14 cellular contexts compared by ENCODE assay signal in the genomic region with DNA sequence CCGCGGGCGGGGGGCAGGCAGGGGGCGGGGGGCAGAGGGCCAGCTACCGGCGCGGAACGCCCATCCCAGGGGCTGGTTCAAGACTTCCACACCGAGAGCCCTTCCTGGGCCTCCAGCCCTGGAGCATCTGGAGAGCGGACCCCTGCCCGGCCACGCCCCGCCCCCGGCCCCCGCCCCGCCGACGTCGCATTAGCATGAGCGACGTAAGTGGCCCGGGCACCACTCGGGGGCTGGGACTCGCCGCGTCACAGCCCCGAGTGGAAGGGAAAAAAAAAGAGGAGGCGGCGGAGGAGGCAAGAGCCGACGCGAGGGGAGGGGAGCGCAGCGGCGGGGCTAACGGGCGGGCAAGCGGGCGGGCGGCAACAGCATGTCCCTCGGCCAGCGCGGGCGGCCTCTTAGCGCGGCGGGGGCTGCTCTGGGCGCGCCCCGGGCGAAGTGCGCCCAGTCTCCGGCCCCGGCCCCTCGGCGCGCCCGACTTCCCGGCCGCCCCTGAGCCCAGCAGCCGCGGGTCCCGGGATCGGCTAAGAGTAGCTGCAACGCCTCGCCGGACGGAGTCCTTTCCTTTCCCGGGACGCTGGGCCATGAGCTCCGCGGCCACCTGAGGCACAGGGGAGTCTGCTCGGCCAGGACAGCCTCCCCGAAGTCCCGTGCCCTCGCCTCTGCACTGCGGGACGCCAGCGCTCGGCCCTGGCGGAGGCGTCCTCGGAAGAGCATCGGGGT. TPM values are rescaled to one million over a fixed set of nuclear protein-coding genes. Genes with fewer than 3 reads are reported as not detected.
DNase-seq lines count a peak whose midpoint lies in the region; ATAC-seq and TF ChIP-seq lines count a peak whose summit lies in the region.
"Had no signal": no experiment of that assay in that cellular context is flagged by ENCODE, and none has a peak within 500 bp of the region (broad histone marks: within the 10 kb centered on the region; RNA-seq: fewer than 3 reads in every experiment).

Gene SLC18A3, plus strand, starts transcription at position 296 of the 720 bp plus-strand sequence. CDS start 431 bp downstream, outside the sequence.

- no peak for ATAC-seq in heart left ventricle
- peak; percentile 23 for ATAC-seq in SK-N-SH treated with all-trans-retinoic acid at 6 μM for 48 hours
- ATAC-seq in HG02840 (IDR thresholded peaks at IDR 0.05; ENCODE audit: low FRiP score, unreplicated experiment) = no peak
- no peak for ATAC-seq in HG02642 (IDR thresholded peaks at IDR 0.05; ENCODE audit: poor library complexity, unreplicated experiment)
- ATAC-seq: lower lobe of right lung had no signal

- no peak within 1 kb of the TSS for H2BK15ac ChIP-seq in mesenchymal stem cell (ENCODE audit: low read depth, poor library complexity, severe bottlenecking)

- H3K9ac ChIP-seq in mesenchymal stem cell (ENCODE audit: low read length) = no peak within 1 kb of the TSS
- H3K9ac ChIP-seq: BLaER1 treated with 17β-estradiol and CSF1 and Interleukin-3, amounts not matched to agents 10 nM and 100 nM had no signal

- intact Hi-C loops in cardiac septum (cut with DNase I) (no loop called here), heart left ventricle (cut with DNase I) (no loop called here)

- H2BK5ac ChIP-seq in mesenchymal stem cell (ENCODE audit: low read depth, low read length, poor library complexity, severe bottlenecking) = no peak within 1 kb of the TSS

- no peak within 1 kb of the TSS for H2BK12ac ChIP-seq in mesenchymal stem cell (ENCODE audit: low read length in 2 of 2)

- H3K36me3 ChIP-seq in heart left ventricle = no peaks in the 10 kb centered on the region
- H3K36me3 ChIP-seq in mesenchymal stem cell (ENCODE audit: control insufficient read depth in 1 of 2, insufficient read depth in 2 of 2, low read depth in 1 of 2, low read length in 2 of 2) = peaks cover 0 to 5% of the 10 kb centered on the region in 2 experiments
- no peaks in the 10 kb centered on the region for H3K36me3 ChIP-seq in urinary bladder (ENCODE audit: insufficient read depth)
- H3K36me3 ChIP-seq: BLaER1 treated with 17β-estradiol and CSF1 and Interleukin-3, amounts not matched to agents 10 nM and 100 nM; lower lobe of right lung; SJSA1 had no signal

- peak; percentile 65 for DNase-seq in cardiac septum (ENCODE audit: low spot score)
- no peak for DNase-seq in heart left ventricle
- no peak for DNase-seq in mesenchymal stem cell
- DNase-seq in stimulated activated CD4-positive, alpha-beta T cell treated with anti-CD3 and anti-CD28 coated beads, Interleukin-4, amount 100 ng/mL, for 4 hours = no peak
- DNase-seq: lower lobe of right lung, NCI-H2081 treated with DMSO at 0.1 percent for 48 hours had no signal

- H3K4me3 ChIP-seq in heart left ventricle (peak within 1 kb of the TSS in 4 of 12 donors; percentile 4 to 18 (median 6)), mesenchymal stem cell (ENCODE audit: insufficient read depth in 1 of 2, low read depth in 1 of 2, low read length in 2 of 2) (peak within 1 kb of the TSS in 1 of 2 experiments; percentile 28), urinary bladder (ENCODE audit: low read depth, low read length) (peak within 1 kb of the TSS; percentile 10)
- H3K4me3 ChIP-seq: BLaER1 treated with 17β-estradiol and CSF1 and Interleukin-3, amounts not matched to agents 10 nM and 100 nM; lower lobe of right lung; SJSA1 had no signal

- no peaks in the 10 kb centered on the region for H3K79me1 ChIP-seq in mesenchymal stem cell (replicated peaks; ENCODE audit: low read length, poor library complexity, severe bottlenecking)

- no peak within 1 kb of the TSS for H4K8ac ChIP-seq in mesenchymal stem cell (ENCODE audit: low read length)

- TF ChIP-seq POLR2A in heart left ventricle (IDR thresholded peaks at IDR 0.05) = no peak

- no peak for TF ChIP-seq CTCF in heart left ventricle (IDR thresholded peaks at IDR 0.05)

- no peak within 1 kb of the TSS for H3K18ac ChIP-seq in mesenchymal stem cell (ENCODE audit: low read depth in 1 of 2, low read length in 2 of 2)

- no peak within 1 kb of the TSS for H2BK120ac ChIP-seq in mesenchymal stem cell (ENCODE audit: low read depth, low read length)

- 1% methylated on average over 21 to 84 of the region's 84 CpGs for WGBS in heart left ventricle, 4 donors
- 1% methylated on average over 74 of the region's 84 CpGs for WGBS in mesenchymal stem cell
- WGBS in urinary bladder = under 1% methylated on average over 84 of the region's 84 CpGs

- no peak within 1 kb of the TSS for H4K91ac ChIP-seq in mesenchymal stem cell (ENCODE audit: low read length)

- H3K9me3 ChIP-seq in heart left ventricle = no peaks in the 10 kb centered on the region
- H3K9me3 ChIP-seq in mesenchymal stem cell (ENCODE audit: control insufficient read depth, low read length) = peaks cover 4% of the 10 kb centered on the region
- H3K9me3 ChIP-seq: lower lobe of right lung had no signal

- H3K27me3 ChIP-seq in heart left ventricle = peaks cover 49 to 82% (median 78%) of the 10 kb centered on the region in 9 donors
- H3K27me3 ChIP-seq in mesenchymal stem cell (ENCODE audit: control insufficient read depth in 1 of 2, insufficient read depth in 1 of 2, low read length in 2 of 2) = peaks cover 78 to 83% of the 10 kb centered on the region in 2 experiments

- H2AFZ ChIP-seq in mesenchymal stem cell (ENCODE audit: low read depth, low read length) = no peak within 1 kb of the TSS

- H3K4me1 ChIP-seq in heart left ventricle = peaks cover 0 to 47% (median 5%) of the 10 kb centered on the region in 12 donors
- peaks cover 27% of the 10 kb centered on the region for H3K4me1 ChIP-seq in mesenchymal stem cell (ENCODE audit: control insufficient read depth, insufficient read depth, low read depth, low read length)
- H3K4me1 ChIP-seq in urinary bladder (ENCODE audit: insufficient read depth) = no peaks in the 10 kb centered on the region

- H3K4me2 ChIP-seq in mesenchymal stem cell (ENCODE audit: low read length, poor library complexity, severe bottlenecking) = peak within 1 kb of the TSS; percentile 71
- H3K4me2 ChIP-seq: BLaER1 treated with 17β-estradiol and CSF1 and Interleukin-3, amounts not matched to agents 10 nM and 100 nM had no signal

- H3K14ac ChIP-seq in mesenchymal stem cell (ENCODE audit: low read length in 2 of 2) = no peak within 1 kb of the TSS

- H3K4ac ChIP-seq in mesenchymal stem cell (ENCODE audit: low read depth in 1 of 2, low read length in 2 of 2) = no peak within 1 kb of the TSS

- H3K23ac ChIP-seq in mesenchymal stem cell (ENCODE audit: low read length in 2 of 2) = no peak within 1 kb of the TSS

- H2AK5ac ChIP-seq in mesenchymal stem cell (ENCODE audit: low read length, severe bottlenecking) = no peak within 1 kb of the TSS

- H3K27ac ChIP-seq in heart left ventricle (no peak within 1 kb of the TSS), mesenchymal stem cell (ENCODE audit: low read length, poor library complexity, severe bottlenecking) (no peak within 1 kb of the TSS), urinary bladder (ENCODE audit: low read depth) (no peak within 1 kb of the TSS)
- H3K27ac ChIP-seq: BLaER1 treated with 17β-estradiol and CSF1 and Interleukin-3, amounts not matched to agents 10 nM and 100 nM; lower lobe of right lung; SJSA1; skin epidermis had no signal

TF ChIP-seq in SK-N-SH treated with all-trans-retinoic acid at 6 μM for 48 hours, 23 proteins besides CTCF, POLR2A, EP300 and RAD21 (continues in another document):
- TF ChIP-seq BACH2 (CRISPR knock-in tag; IDR thresholded peaks at IDR 0.05; ENCODE audit: borderline replicate concordance) (no peak), ISL1 (CRISPR knock-in tag; IDR thresholded peaks at IDR 0.05) (no peak), OSR1 (CRISPR knock-in tag; IDR thresholded peaks at IDR 0.05) (no peak), GLIS3 (CRISPR knock-in tag; IDR thresholded peaks at IDR 0.05) (no peak), ZNF565 (CRISPR knock-in tag; conservative IDR thresholded peaks at IDR 0.05; ENCODE audit: low read depth) (no peak), ESRRG (CRISPR knock-in tag; IDR thresholded peaks at IDR 0.05) (no peak), ARNTL (CRISPR knock-in tag; IDR thresholded peaks at IDR 0.05; ENCODE audit: borderline replicate concordance, low read depth) (no peak), ZFP3 (CRISPR knock-in tag; IDR thresholded peaks at IDR 0.05) (no peak), PATZ1 (CRISPR knock-in tag; IDR thresholded peaks at IDR 0.05; ENCODE audit: borderline replicate concordance) (no peak), ZFP30 (CRISPR knock-in tag; IDR thresholded peaks at IDR 0.05) (no peak), PPARA (CRISPR knock-in tag; IDR thresholded peaks at IDR 0.05; ENCODE audit: borderline replicate concordance) (no peak)
- TF ChIP-seq, protein P1, sequence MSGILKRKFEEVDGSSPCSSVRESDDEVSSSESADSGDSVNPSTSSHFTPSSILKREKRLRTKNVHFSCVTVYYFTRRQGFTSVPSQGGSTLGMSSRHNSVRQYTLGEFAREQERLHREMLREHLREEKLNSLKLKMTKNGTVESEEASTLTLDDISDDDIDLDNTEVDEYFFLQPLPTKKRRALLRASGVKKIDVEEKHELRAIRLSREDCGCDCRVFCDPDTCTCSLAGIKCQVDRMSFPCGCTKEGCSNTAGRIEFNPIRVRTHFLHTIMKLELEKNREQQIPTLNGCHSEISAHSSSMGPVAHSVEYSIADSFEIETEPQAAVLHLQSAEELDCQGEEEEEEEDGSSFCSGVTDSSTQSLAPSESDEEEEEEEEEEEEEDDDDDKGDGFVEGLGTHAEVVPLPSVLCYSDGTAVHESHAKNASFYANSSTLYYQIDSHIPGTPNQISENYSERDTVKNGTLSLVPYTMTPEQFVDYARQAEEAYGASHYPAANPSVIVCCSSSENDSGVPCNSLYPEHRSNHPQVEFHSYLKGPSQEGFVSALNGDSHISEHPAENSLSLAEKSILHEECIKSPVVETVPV (CRISPR knock-in tag; IDR thresholded peaks at IDR 0.05) = no peak

RNA-seq across cellular contexts. Expression of gene SLC18A3, which starts in this region (rescaled TPM):
- not detected for total RNA-seq in cardiac septum
- total RNA-seq in heart left ventricle = not detected
- polyA plus RNA-seq in heart left ventricle = not detected
- polyA plus RNA-seq in mesenchymal stem cell (2013, experiment 1 of 2) = not detected
- not detected for polyA plus RNA-seq in mesenchymal stem cell (2013, experiment 2 of 2)
- total RNA-seq in urinary bladder = 0.11 TPM
- polyA plus RNA-seq in urinary bladder = 0.70 TPM
- total RNA-seq: activated CD8-positive, alpha-beta memory T cell treated with anti-CD3 and anti-CD28 coated beads for 36 hours; lower lobe of right lung; SJSA1 had no signal

Comparison
In these comparisons a context has a peak if more than half of its experiments do, and no peak if none do; other contexts are left out.
1. Peak in DNase-seq in cardiac septum; RNA of the gene not detected or under 1 TPM.